8 cellular contexts compared by ENCODE assay signal in the genomic region with DNA sequence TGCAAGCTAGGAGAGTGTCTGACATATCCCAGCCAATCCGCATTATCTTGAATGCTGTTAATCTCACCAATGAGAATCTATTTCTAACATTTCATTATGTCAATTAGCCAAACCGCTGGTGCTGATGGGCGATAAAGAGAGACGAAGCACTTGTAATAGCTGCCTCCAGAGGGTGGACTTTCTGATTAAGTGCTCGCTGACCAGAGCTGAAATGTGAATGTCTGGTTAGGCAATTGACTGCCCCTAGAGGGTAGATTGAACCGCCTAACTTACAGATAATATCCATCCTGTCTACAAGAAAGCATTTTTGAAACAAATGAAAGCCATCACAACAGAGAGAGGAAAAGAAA. TPM values are rescaled to one million over a fixed set of nuclear protein-coding genes. Genes with fewer than 3 reads are reported as not detected.
A peak's percentile ranks its signal among the peaks of the same experiment; 100 is the strongest.
DNase-seq lines count a peak whose midpoint lies in the region; ATAC-seq and TF ChIP-seq lines count a peak whose summit lies in the region.

No MANE protein-coding gene starts in this region.

- peak overlapping the region; percentile 86 to 92 for H3K4me3 Mint-ChIP-seq in CD14-positive monocyte

- intact Hi-C loops in CD14-positive monocyte (cut with micrococcal nuclease), result loop anchor here in 1 of 2 donors (10.0 kb wide), 1 partner anchor 50 kb away; a partner anchor contains a TSS
- intact Hi-C loops in left ventricle myocardium superior (cut with micrococcal nuclease), result no loop called here

- peak overlapping the region; percentile 95 to 99 (median 98) for H3K27ac Mint-ChIP-seq in CD14-positive monocyte

- no peak for DNase-seq in CD14-positive monocyte (ENCODE audit: low spot score)
- peak; percentile 96 for DNase-seq in NCI-H748 treated with DMSO at 0.1 percent for 48 hours (lab: John Stamatoyannopoulos, UW)
- peak; percentile 70 for DNase-seq in amniotic stem cell (lab: John Stamatoyannopoulos, UW)
- DNase-seq in left ventricle myocardium superior, result no peak
- DNase-seq in renal cortical epithelial cell (ENCODE audit: low read depth), result peak; percentile 93
- no peak for DNase-seq in GM10266 (ENCODE audit: extremely low spot score)

- H3K27me3 Mint-ChIP-seq in CD14-positive monocyte (ENCODE audit: low read depth in 3 of 3), result peaks cover 29 to 39% (median 32%) of the 10 kb centered on the region in 3 donors

- TF ChIP-seq CTCF in CD14-positive monocyte (IDR thresholded peaks at IDR 0.05) (peak; percentile 21), GM10266 (IDR thresholded peaks at IDR 0.05; ENCODE audit: control insufficient read depth, insufficient read depth, low read depth, missing control alignments) (no peak)

- H3K36me3 Mint-ChIP-seq in CD14-positive monocyte, result peaks cover 40 to 48% of the 10 kb centered on the region in 2 donors

- peaks cover 23% of the 10 kb centered on the region for H3K4me1 Mint-ChIP-seq in CD14-positive monocyte

- peak; percentile 20 for ATAC-seq in GM18868 (IDR thresholded peaks at IDR 0.05; ENCODE audit: unreplicated experiment)
- peak; percentile 28 for ATAC-seq in HG03460 (IDR thresholded peaks at IDR 0.05; ENCODE audit: unreplicated experiment)
- peak; percentile 79 for ATAC-seq in left ventricle myocardium superior

- peaks cover 0 to 17% (median 13%) of the 10 kb centered on the region in 7 donors for H3K9me3 Mint-ChIP-seq in CD14-positive monocyte

RNA-seq across cellular contexts. Expression of a gene that starts 0.6 kb away (rescaled TPM):
- 10 to 100 TPM in 1 of 2 donors, 1 to 10 TPM in 1; 10.0 to 13.9 TPM for polyA plus RNA-seq in CD14-positive monocyte
- total RNA-seq in left ventricle myocardium superior, result 15.7 TPM
- 41.7 and 50.3 TPM in 2 replicates for total RNA-seq in renal cortical epithelial cell

RNA-seq across cellular contexts. Expression of a gene that starts 10.1 kb away (rescaled TPM):
- polyA plus RNA-seq in CD14-positive monocyte, result under 1 TPM in 1 of 2 donors, not detected in 1; 0.09 TPM
- total RNA-seq in left ventricle myocardium superior (0.35 TPM), renal cortical epithelial cell (0.35 and 1.3 TPM in 2 replicates)

RNA-seq across cellular contexts. Expression of a gene that starts 23.9 kb away (rescaled TPM):
- polyA plus RNA-seq in CD14-positive monocyte, result 10 to 100 TPM; 21.3 to 21.7 TPM
- total RNA-seq in left ventricle myocardium superior (33.4 TPM), renal cortical epithelial cell (44.3 and 58.4 TPM in 2 replicates)

RNA-seq across cellular contexts. Expression of a gene that starts 51.8 kb away (rescaled TPM):
- under 1 TPM in 1 of 2 donors, not detected in 1; 0.13 TPM for polyA plus RNA-seq in CD14-positive monocyte
- 0.17 TPM for total RNA-seq in left ventricle myocardium superior
- total RNA-seq in renal cortical epithelial cell, result 0.17 and 0.25 TPM in 2 replicates

RNA-seq across cellular contexts. Expression of a gene that starts 53.9 kb away (rescaled TPM):
- 10 to 100 TPM; 42.0 to 51.3 TPM for polyA plus RNA-seq in CD14-positive monocyte
- 79.4 TPM for total RNA-seq in left ventricle myocardium superior
- total RNA-seq in renal cortical epithelial cell, result 63.7 and 116 TPM in 2 replicates

Comparison
In these comparisons a context has a peak if more than half of its experiments do, and no peak if none do; other contexts are left out.
1. DNase-seq: peak in NCI-H748 treated with DMSO at 0.1 percent for 48 hours (single experiment), amniotic stem cell (single experiment) and renal cortical epithelial cell (single experiment); none in CD14-positive monocyte (single experiment), left ventricle myocardium superior (single experiment) and GM10266 (single experiment).
2. ATAC-seq: peak in every context shown above with its lines; median percentile 79 in left ventricle myocardium superior; 28 in HG03460; 20 in GM18868.